22 cellular contexts compared by ENCODE assay signal in genomic region chr3:6743067-6743720, GRCh38.
"Had no signal": no experiment of that assay in that cellular context is flagged by ENCODE, and none has a peak within 500 bp of the region (broad histone marks: within the 10 kb centered on the region; RNA-seq: fewer than 3 reads in every experiment).

No MANE protein-coding gene starts in this region.

- H3K4me1 ChIP-seq: esophagus squamous epithelium, gastroesophageal sphincter had no signal

- H3K27ac ChIP-seq: brain microvascular endothelial cell, epithelial cell of prostate, esophagus squamous epithelium, gastroesophageal sphincter had no signal

- H3K27me3 ChIP-seq: brain microvascular endothelial cell, esophagus squamous epithelium, gastroesophageal sphincter had no signal

- H3K9me3 ChIP-seq: esophagus squamous epithelium, gastroesophageal sphincter had no signal

- H3K36me3 ChIP-seq: brain microvascular endothelial cell, esophagus squamous epithelium, gastroesophageal sphincter had no signal

- ATAC-seq: activated T-cell treated with anti-CD3 and anti-CD28 coated beads, Interleukin-2, amount 50 U/mL, for 72 hours; gastroesophageal sphincter had no signal

- H3K4me3 ChIP-seq: esophagus squamous epithelium, gastroesophageal sphincter had no signal

- DNase-seq: activated CD4-positive, alpha-beta memory T cell treated with anti-CD3 and anti-CD28 coated beads, Interleukin-2, amount 10 ng/mL, durations not matched to agents 7 days and 5 days; activated CD4-positive, alpha-beta T cell treated with anti-CD3 and anti-CD28 coated beads for 1 hour; activated CD4-positive, alpha-beta T cell treated with anti-CD3 and anti-CD28 coated beads for 4 hours; activated CD4-positive, alpha-beta T cell treated with anti-CD3 and anti-CD28 coated beads, Interleukin-2, amount 10 ng/mL, durations not matched to agents 7 days and 5 days; activated CD4-positive, alpha-beta T cell treated with anti-CD3 and anti-CD28 coated beads, Interleukin-2, amount 50 U/mL, for 4 hours; activated CD4-positive, CD25-positive, alpha-beta regulatory T cell; activated CD8-positive, alpha-beta memory T cell treated with anti-CD3 and anti-CD28 coated beads, Interleukin-2, amount 50 U/mL, for 48 hours; activated gamma-delta T cell treated with Interleukin-2 at 50 U/mL for 16 hours; activated naive CD4-positive, alpha-beta T cell treated with anti-CD3 and anti-CD28 coated beads, Interleukin-2, amount 50 U/mL, for 16 hours; activated naive CD4-positive, alpha-beta T cell treated with Interleukin-2 at 50 U/mL for 16 hours; activated T-cell treated with anti-CD3 and anti-CD28 coated beads for 4 hours; activated T-cell treated with anti-CD3 and anti-CD28 coated beads, Interleukin-2, amount 50 U/mL, for 24 hours; activated T-cell treated with anti-CD3 and anti-CD28 coated beads, Interleukin-2, amount 50 U/mL, for 72 hours; amniotic stem cell; anterior cingulate cortex; brain microvascular endothelial cell; effector CD8-positive, alpha-beta T cell; esophagus squamous epithelium; foreskin melanocyte; T-helper 2 cell had no signal
